12 cellular contexts compared by ENCODE assay signal in the genomic region with DNA sequence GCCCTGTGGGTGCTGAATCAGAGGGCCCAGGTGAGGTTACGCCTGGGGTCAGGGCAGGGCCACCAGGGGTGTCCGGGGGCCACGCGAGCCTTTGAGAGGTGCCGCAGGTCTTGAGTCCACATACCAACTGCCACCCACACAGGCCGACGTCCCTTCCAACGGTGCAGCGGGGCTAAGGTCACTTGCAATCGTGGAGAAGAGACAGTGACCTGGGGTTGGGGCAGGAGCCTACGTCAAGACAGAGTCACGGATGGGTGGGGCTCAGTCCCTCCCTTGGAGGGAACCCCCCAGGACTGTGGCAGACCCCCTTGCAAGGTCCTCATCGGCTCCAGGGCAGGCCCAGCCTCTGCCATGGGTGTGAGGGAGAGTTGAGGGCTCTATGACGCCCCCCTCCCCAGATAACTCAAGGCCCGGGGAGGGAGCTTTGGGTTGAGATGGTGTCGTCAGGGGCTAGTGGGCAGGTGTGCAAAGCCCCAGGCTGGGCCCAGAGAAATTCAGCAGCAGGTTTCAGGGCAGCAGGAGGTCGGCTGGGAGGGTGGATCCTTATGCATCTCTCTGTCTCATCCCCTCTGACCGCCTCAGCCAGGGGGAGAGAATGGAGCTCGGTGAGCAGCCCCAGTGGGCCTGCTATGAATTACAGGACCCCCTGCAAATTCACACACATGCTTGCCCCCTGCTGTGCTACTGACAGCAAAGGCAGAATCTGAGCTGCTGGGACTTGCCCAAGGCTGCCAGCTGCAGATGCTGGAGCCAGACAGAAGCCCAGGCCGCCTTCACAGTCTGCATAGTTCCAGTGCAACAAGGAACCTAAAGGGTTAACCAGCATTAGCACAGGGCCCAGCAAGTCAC. TPM values are rescaled to one million over a fixed set of nuclear protein-coding genes. Genes with fewer than 3 reads are reported as not detected.
DNase-seq lines count a peak whose midpoint lies in the region; ATAC-seq and TF ChIP-seq lines count a peak whose summit lies in the region.
"Had no signal": no experiment of that assay in that cellular context is flagged by ENCODE, and none has a peak within 500 bp of the region (broad histone marks: within the 10 kb centered on the region; RNA-seq: fewer than 3 reads in every experiment).

No MANE protein-coding gene starts in this region.

- 83% methylated on average over 1 of the region's 20 CpGs; no CpG with 5 or more reads in 1 of the 2 experiments for WGBS in IMR-90 (ENCODE audit: extremely low coverage in 2 of 2, insufficient read length in 1 of 2), 2 experiments

- H3K4ac ChIP-seq in IMR-90 (ENCODE audit: low read depth, low read length) = peak overlapping the region; percentile 98

- in situ Hi-C loops in IMR-90 (cut with MboI; ENCODE audit: low sequenced_read_pairs) = no loop called here

- no peak for ATAC-seq in IMR-90 (ENCODE audit: low read depth)
- no peak for ATAC-seq in GM18498 (IDR thresholded peaks at IDR 0.05; ENCODE audit: unreplicated experiment)
- no peak for ATAC-seq in left ventricle myocardium superior

- peak overlapping the region; percentile 96 for H2BK5ac ChIP-seq in IMR-90 (ENCODE audit: low read depth, low read length, poor library complexity, severe bottlenecking)

- peak overlapping the region; percentile 21 for H2AFZ ChIP-seq in IMR-90 (replicated peaks; ENCODE audit: low read length, poor library complexity)

- no peak overlapping the region for H3K4me2 ChIP-seq in IMR-90 (ENCODE audit: low read depth, low read length)

- H3K36me3 ChIP-seq in IMR-90 (ENCODE audit: control insufficient read depth, insufficient read depth, low read length) (no peaks in the 10 kb centered on the region), colonic mucosa (no peaks in the 10 kb centered on the region)

- peak overlapping the region; percentile 99 for H2BK120ac ChIP-seq in IMR-90 (ENCODE audit: low read depth, low read length)

- peak overlapping the region; percentile 98 for H4K91ac ChIP-seq in IMR-90 (ENCODE audit: insufficient read depth, low read depth, low read length)

- no peak overlapping the region for H3K9ac ChIP-seq in IMR-90 (ENCODE audit: low read depth, low read length)
- H3K9ac ChIP-seq in colonic mucosa (ENCODE audit: low read depth in 2 of 2, low read length in 2 of 2) = no peak overlapping the region

- peaks cover 16% of the 10 kb centered on the region for H3K9me1 ChIP-seq in IMR-90 (ENCODE audit: insufficient read depth, low read length)

- H3K4me1 ChIP-seq in IMR-90 (ENCODE audit: control insufficient read depth, insufficient read depth, low read length) (peaks cover 16% of the 10 kb centered on the region), colonic mucosa (no peaks in the 10 kb centered on the region)

- H3K27ac ChIP-seq in IMR-90 (ENCODE audit: insufficient read depth, low read length) (peak overlapping the region; percentile 85), colonic mucosa (no peak overlapping the region)

- TF ChIP-seq RAD21 in IMR-90 (IDR thresholded peaks at IDR 0.05; ENCODE audit: low read length) = no peak

- TF ChIP-seq CTCF in IMR-90 (conservative IDR thresholded peaks at IDR 0.05; ENCODE audit: low read depth, low read length) = no peak
- no peak for TF ChIP-seq CTCF in colonic mucosa (IDR thresholded peaks at IDR 0.05)

- DNase-seq in ELF-1 (ENCODE audit: low read depth, low spot score) (peak; percentile 49), IMR-90 (no peak), colonic mucosa (peak; percentile 15), mesenteric fat pad (ENCODE audit: low spot score) (peak; percentile 81), NCI-H187 (lab: John Stamatoyannopoulos, UW) (no peak), left ventricle myocardium superior (no peak)
- DNase-seq: activated CD4-positive, alpha-beta T cell treated with anti-CD3 and anti-CD28 coated beads for 1 hour; CD8-positive, alpha-beta memory T cell; effector memory CD4-positive, alpha-beta T cell; substantia nigra had no signal

- peak overlapping the region; percentile 78; the same call in 1 of the 2 replicates for H4K5ac ChIP-seq in IMR-90 (ENCODE audit: low read depth, low read length)

- POLR2A ChIA-PET in IMR-90 (lab: Charles Lee; ENCODE audit: unreplicated experiment) = no interaction called here

- peak overlapping the region; percentile 90 for H3K23ac ChIP-seq in IMR-90 (ENCODE audit: low read depth, low read length)

- H3K27me3 ChIP-seq in IMR-90 (ENCODE audit: control insufficient read depth, insufficient read depth, low read length) (no peaks in the 10 kb centered on the region), colonic mucosa (no peaks in the 10 kb centered on the region)

- H4K20me1 ChIP-seq in IMR-90 (ENCODE audit: insufficient read depth, low read length) = no peaks in the 10 kb centered on the region

- peak overlapping the region; percentile 99 for H2BK20ac ChIP-seq in IMR-90 (ENCODE audit: low read depth, low read length)

- no peak overlapping the region for H3K56ac ChIP-seq in IMR-90 (ENCODE audit: extremely low read depth, insufficient read depth, low read length)

- H2AK5ac ChIP-seq in IMR-90 (ENCODE audit: low read depth, low read length) = peak overlapping the region; percentile 100

- peak overlapping the region; percentile 93 for H3K18ac ChIP-seq in IMR-90 (ENCODE audit: low read depth, low read length)

- peak overlapping the region; percentile 53; the same call in 2 of the 3 replicates for H2BK15ac ChIP-seq in IMR-90 (ENCODE audit: low read depth, low read length)

- peaks cover 5 to 22% of the 10 kb centered on the region in 2 experiments; a peak in 2 of 4 replicates for H3K79me1 ChIP-seq in IMR-90 (ENCODE audit: low read depth in 1 of 2, low read length in 2 of 2)

- no peak for TF ChIP-seq POLR2A in IMR-90 (IDR thresholded peaks at IDR 0.05; ENCODE audit: low read depth, low read length)

- H3K4me3 ChIP-seq in IMR-90 (ENCODE audit: insufficient read depth, low read depth, low read length) (no peak overlapping the region), colonic mucosa (no peak overlapping the region)
- H3K4me3 ChIP-seq: skin epidermis had no signal

- dilution Hi-C loops in IMR-90 (cut with HindIII; ENCODE audit: low sequenced_read_pairs, unreplicated experiment) = no loop called here

- H2AK9ac ChIP-seq in IMR-90 (replicated peaks; ENCODE audit: low read depth, low read length, poor library complexity) = peak overlapping the region; percentile 90

- intact Hi-C loops in IMR-90 (cut with micrococcal nuclease) (loop anchor here (2.0 to 5.0 kb wide), 3 partner anchors 89 to 288 kb away; a partner anchor contains a TSS), colonic mucosa (cut with DNase I) (no loop called here), left ventricle myocardium superior (cut with micrococcal nuclease) (no loop called here)

- no TSS peak for BruUV-seq in IMR-90 (replicated peaks; lab: Mats Ljungman, UMichigan)

- CTCF ChIA-PET in IMR-90 (lab: Yijun Ruan, JAX) = no interaction called here

- peak overlapping the region; percentile 84 to 87; a peak in 3 of 4 replicates for H4K8ac ChIP-seq in IMR-90 (ENCODE audit: low read depth in 2 of 2, low read length in 2 of 2)

- H3K14ac ChIP-seq in IMR-90 (replicated peaks; ENCODE audit: low read depth, low read length) = peak overlapping the region; percentile 90

- H3K9me3 ChIP-seq in IMR-90 (ENCODE audit: control insufficient read depth, insufficient read depth, low read length) = peaks cover under 1% of the 10 kb centered on the region; the same call in 1 of the 2 replicates
- no peaks in the 10 kb centered on the region for H3K9me3 ChIP-seq in colonic mucosa

TF ChIP-seq in IMR-90, 13 proteins besides CTCF, POLR2A, EP300 and RAD21:
- TF ChIP-seq, protein P1, sequence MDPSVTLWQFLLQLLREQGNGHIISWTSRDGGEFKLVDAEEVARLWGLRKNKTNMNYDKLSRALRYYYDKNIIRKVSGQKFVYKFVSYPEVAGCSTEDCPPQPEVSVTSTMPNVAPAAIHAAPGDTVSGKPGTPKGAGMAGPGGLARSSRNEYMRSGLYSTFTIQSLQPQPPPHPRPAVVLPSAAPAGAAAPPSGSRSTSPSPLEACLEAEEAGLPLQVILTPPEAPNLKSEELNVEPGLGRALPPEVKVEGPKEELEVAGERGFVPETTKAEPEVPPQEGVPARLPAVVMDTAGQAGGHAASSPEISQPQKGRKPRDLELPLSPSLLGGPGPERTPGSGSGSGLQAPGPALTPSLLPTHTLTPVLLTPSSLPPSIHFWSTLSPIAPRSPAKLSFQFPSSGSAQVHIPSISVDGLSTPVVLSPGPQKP (IDR thresholded peaks at IDR 0.05; ENCODE audit: borderline replicate concordance, low read depth, low read length) = no peak
- no peak for TF ChIP-seq FOS (IDR thresholded peaks at IDR 0.05; ENCODE audit: low read depth, low read length)
- TF ChIP-seq BHLHE40 (IDR thresholded peaks at IDR 0.05; ENCODE audit: low read depth, low read length) = no peak
- no peak for TF ChIP-seq NFE2L2 (IDR thresholded peaks at IDR 0.05; ENCODE audit: low read depth, low read length)
- TF ChIP-seq MAFK (IDR thresholded peaks at IDR 0.05; ENCODE audit: low read depth, low read length) = no peak
- no peak for TF ChIP-seq CHD1 (IDR thresholded peaks at IDR 0.05; ENCODE audit: low read depth, low read length)
TF ChIP-seq in IMR-90: peak in this region for 0.

RNA-seq across cellular contexts. Expression of a gene that starts 60.0 kb away (rescaled TPM):
- 6.1 and 6.8 TPM in 2 replicates for total RNA-seq in IMR-90 (2012; rRNA removed)
- 5.8 and 12.5 TPM in 2 replicates for polyA plus RNA-seq in IMR-90 (2012; rRNA removed)
- 3.3 and 5.6 TPM in 2 replicates for polyA plus RNA-seq in IMR-90 (2012; cell fraction: cytosol; rRNA removed)
- 7.1 and 13.0 TPM in 2 replicates for polyA plus RNA-seq in IMR-90 (2012; cell fraction: nucleus; rRNA removed; ENCODE audit: low replicate concordance)
- total RNA-seq in colonic mucosa = 1 to 10 TPM; 4.5 to 8.2 TPM
- total RNA-seq in mesenteric fat pad = 31.4 TPM
- total RNA-seq in left ventricle myocardium superior = not detected
- polyA plus RNA-seq: CD8-positive, alpha-beta memory T cell had no signal

Comparison
In these comparisons a context has a peak if more than half of its experiments do, and no peak if none do; other contexts are left out.
1. DNase-seq: peak in ELF-1 (single experiment), colonic mucosa (single experiment) and mesenteric fat pad (single experiment); none in IMR-90 (single experiment), NCI-H187 (0 of 2) and left ventricle myocardium superior (single experiment).